ENCODE assay signal across 8 cellular contexts in the genomic region with DNA sequence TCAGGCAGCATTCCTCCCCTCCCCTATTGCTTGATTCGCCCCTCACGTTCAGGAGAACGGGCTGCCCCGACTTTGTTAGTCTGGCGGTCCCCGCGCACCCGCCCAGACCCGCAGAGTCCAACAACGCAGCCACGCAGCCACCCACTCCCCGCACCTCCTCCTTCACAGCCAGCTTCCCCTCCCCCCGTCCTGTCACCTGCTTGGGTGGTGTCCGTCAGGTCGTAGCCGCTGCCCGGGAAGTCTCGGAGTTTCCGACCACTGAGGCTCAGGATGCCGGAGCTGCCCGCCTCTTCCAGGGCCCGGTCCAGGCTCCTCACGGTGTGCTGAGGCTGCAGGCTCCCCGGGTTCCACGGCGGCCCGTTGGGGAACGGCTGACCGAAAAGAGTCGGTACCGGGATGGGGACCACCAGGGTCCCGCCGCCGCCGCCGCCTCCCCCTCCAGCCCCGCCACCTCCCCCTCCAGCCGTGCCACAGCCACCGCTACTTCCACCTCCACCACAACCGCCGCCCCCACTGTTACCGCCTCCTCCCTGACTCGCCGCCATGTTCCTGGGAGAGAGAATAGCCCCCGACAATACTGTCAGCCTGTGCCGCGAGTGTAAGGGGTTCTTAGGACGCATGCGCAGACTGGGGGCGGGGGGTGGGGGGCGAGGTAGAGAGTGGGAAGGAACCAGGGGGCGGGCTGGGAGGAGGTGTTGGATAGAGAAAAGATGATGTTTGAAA. TPM values are rescaled to one million over a fixed set of nuclear protein-coding genes. Genes with fewer than 3 reads are reported as not detected.
DNase-seq lines count a peak whose midpoint lies in the region; ATAC-seq, FAIRE-seq and TF ChIP-seq lines count a peak whose summit lies in the region.

LRCH2 (minus strand) TSS at position 600 of the 723 bp plus-strand sequence; CDS start at position 545, 55 bp downstream.

- no peaks in the 10 kb centered on the region for H3K9me3 ChIP-seq in A549
- no peaks in the 10 kb centered on the region for H3K9me3 ChIP-seq in MG63
- no peaks in the 10 kb centered on the region for H3K9me3 ChIP-seq in endodermal cell (ENCODE audit: control insufficient read depth, low read length)
- no peaks in the 10 kb centered on the region for H3K9me3 ChIP-seq in mucosa of descending colon

- H3K27ac ChIP-seq in A549 (no peak within 1 kb of the TSS), endodermal cell (ENCODE audit: low read depth, low read length) (no peak within 1 kb of the TSS)

- DNase-seq in A549 (ENCODE audit: low read depth in 1 of 2, low spot score in 1 of 2) (no peak), MG63 (peak; percentile 26), endodermal cell (peak; percentile 82), mucosa of descending colon (peak; percentile 4 to 38 (median 18)), T-helper 9 cell (no peak)
- no peak for DNase-seq in activated CD8-positive, alpha-beta memory T cell treated with anti-CD3 and anti-CD28 coated beads, Interleukin-2, amount 50 U/mL, for 48 hours

- no peak for TF ChIP-seq CTCF in A549 (IDR thresholded peaks at IDR 0.05)
- TF ChIP-seq CTCF in endodermal cell (conservative IDR thresholded peaks at IDR 0.05), result no peak
- TF ChIP-seq CTCF in mucosa of descending colon (IDR thresholded peaks at IDR 0.05), result no peak

- peaks cover 50% of the 10 kb centered on the region for H3K27me3 Mint-ChIP-seq in endodermal cell (ENCODE audit: insufficient read depth)

- intact Hi-C loops in mucosa of descending colon (cut with DNase I, micrococcal nuclease), result no loop called here

- peak within 1 kb of the TSS; percentile 91 for H3K4me2 ChIP-seq in A549

- no peaks in the 10 kb centered on the region for H3K9me3 Mint-ChIP-seq in endodermal cell

- ATAC-seq in A549 (peak; percentile 47 to 59; a peak in 4 of 6 replicates), mucosa of descending colon (no peak), HG03196 (IDR thresholded peaks at IDR 0.05; ENCODE audit: unreplicated experiment) (no peak), GM21737 (IDR thresholded peaks at IDR 0.05; ENCODE audit: unreplicated experiment) (no peak)

- H3K27me3 ChIP-seq in MG63 (no peaks in the 10 kb centered on the region), endodermal cell (ENCODE audit: control insufficient read depth, insufficient read depth, low read length, poor library complexity, severe bottlenecking) (peaks cover 11% of the 10 kb centered on the region)

- POLR2A ChIA-PET in A549 (lab: Yijun Ruan, JAX), result no interaction called here

- H3K4me1 ChIP-seq in A549 (no peaks in the 10 kb centered on the region; the same call in 2 of the 3 replicates), endodermal cell (ENCODE audit: control insufficient read depth, insufficient read depth, low read length) (no peaks in the 10 kb centered on the region), mucosa of descending colon (ENCODE audit: low read depth) (no peaks in the 10 kb centered on the region)

- H3K36me3 Mint-ChIP-seq in endodermal cell (ENCODE audit: low read depth), result no peaks in the 10 kb centered on the region

- H3K4me1 Mint-ChIP-seq in endodermal cell, result no peaks in the 10 kb centered on the region

- no peaks in the 10 kb centered on the region for H3K36me3 ChIP-seq in MG63
- H3K36me3 ChIP-seq in endodermal cell (ENCODE audit: control insufficient read depth, insufficient read depth, low read length), result no peaks in the 10 kb centered on the region
- H3K36me3 ChIP-seq in mucosa of descending colon (ENCODE audit: low read depth), result no peaks in the 10 kb centered on the region

- TF ChIP-seq EP300 in A549 (IDR thresholded peaks at IDR 0.05), result no peak

- no peak within 1 kb of the TSS for H3K27ac Mint-ChIP-seq in endodermal cell

- 2% methylated on average over 6 of the region's 52 CpGs for WGBS in A549 (ENCODE audit: missing lambda C conversion rate)
- WGBS in endodermal cell (ENCODE audit: insufficient coverage in 1 of 2, insufficient read length in 1 of 2), 2 experiments, result 2% methylated on average over 39 of the region's 52 CpGs; no CpG with 5 or more reads in 1 of the 2 experiments

- H3K4me3 Mint-ChIP-seq in endodermal cell, result peak within 1 kb of the TSS; percentile 76

- H3K4me3 ChIP-seq in A549 (peak within 1 kb of the TSS; percentile 45), MG63 (peak within 1 kb of the TSS; percentile 55), endodermal cell (ENCODE audit: low read length) (peak within 1 kb of the TSS; percentile 76), mucosa of descending colon (no peak within 1 kb of the TSS)

- no peak for TF ChIP-seq POLR2A in A549 (IDR thresholded peaks at IDR 0.05; ENCODE audit: low read length)

- TF ChIP-seq RAD21 in A549 (conservative IDR thresholded peaks at IDR 0.05 in 1 of 2, IDR thresholded peaks at IDR 0.05 in 1 of 2), result no peak

- H3K9ac ChIP-seq in endodermal cell (ENCODE audit: extremely low read depth, low read length, poor library complexity, severe bottlenecking), result no peak within 1 kb of the TSS

- no peak for FAIRE-seq in A549 (lab: Jason Lieb, UNC)

- CTCF ChIA-PET in A549 (lab: Yijun Ruan, JAX), result no interaction called here

TF ChIP-seq in A549, 52 proteins besides CTCF, POLR2A, EP300 and RAD21:
- TF ChIP-seq CBX8 (IDR thresholded peaks at IDR 0.05), result 0 out of 2 replicates have a peak, but pooled peaks have one; percentile 10
- no peak for TF ChIP-seq SMC3 (IDR thresholded peaks at IDR 0.05)
- no peak for TF ChIP-seq RARB (CRISPR knock-in tag; IDR thresholded peaks at IDR 0.05)

RNA-seq across cellular contexts. Expression of gene LRCH2, which starts in this region (rescaled TPM):
- polyA plus RNA-seq in A549 (2011; rRNA removed) (0.04 and 0.05 TPM in 2 replicates), A549 (2017; fragmentation: RNase III; extraction: RNeasy Plus Mini Kit Qiagen cat#74134 plus additional on column Dnase treatment) (0.01 TPM in 1 of 3 replicates, not detected in the others)
- under 0.01 TPM in 1 of 2 replicates, not detected in the other for polyA plus RNA-seq in A549 (2012; cell fraction: cytosol; rRNA removed)
- polyA plus RNA-seq in A549 (2012; cell fraction: nucleus; rRNA removed), result not detected in 2 replicates
- not detected in 2 replicates for polyA minus RNA-seq in A549 (2011; rRNA and poly(A)+ RNA removed)
- total RNA-seq in MG63 (2014; rRNA removed; shearing (Covaris generic); ENCODE audit: low replicate concordance), result 0.46 and 1.1 TPM in 2 replicates
- total RNA-seq in endodermal cell (1 to 10 TPM; 1.0 to 2.8 TPM), mucosa of descending colon (10 to 100 TPM in 1 of 3 donors, 1 to 10 TPM in 1, under 1 TPM in 1; 0.43 to 13.2 (median 1.9) TPM)
- 11.9 TPM for polyA plus RNA-seq in endodermal cell (2013, experiment 1 of 2)
- polyA plus RNA-seq in endodermal cell (2013, experiment 2 of 2), result 12.8 TPM

Comparison
In these comparisons a context has a peak if more than half of its experiments do, and no peak if none do; other contexts are left out.
1. Peak in ATAC-seq, H3K4me3 ChIP-seq and H3K4me2 ChIP-seq in A549; RNA of the gene not detected or under 1 TPM.
2. DNase-seq: peak in MG63 (single experiment), endodermal cell (single experiment) and mucosa of descending colon (3 of 3); none in A549 (0 of 2), activated CD8-positive, alpha-beta memory T cell treated with anti-CD3 and anti-CD28 coated beads, Interleukin-2, amount 50 U/mL, for 48 hours (single experiment) and T-helper 9 cell (single experiment).